In the genomic region with DNA sequence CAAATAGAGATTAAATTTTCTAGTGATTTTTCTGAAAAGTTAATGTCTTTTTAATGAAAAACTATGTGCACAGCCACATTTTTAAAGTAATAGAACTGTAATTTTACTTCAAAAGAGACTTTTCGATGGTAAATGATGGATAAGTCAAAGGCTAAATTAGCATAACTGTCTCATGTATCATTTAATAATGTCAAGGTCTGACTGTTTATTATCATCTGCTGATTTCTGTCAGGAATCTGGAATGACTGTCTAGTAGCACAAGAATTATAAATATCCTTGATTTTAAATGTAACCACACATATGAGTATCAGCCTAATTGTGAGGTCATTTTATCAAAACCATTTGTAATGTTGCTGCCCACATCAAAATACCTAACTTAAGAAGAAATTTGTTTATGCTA, we compare ENCODE assay signal across 29 cellular contexts.
A peak's percentile ranks its signal among the peaks of the same experiment; 100 is the strongest.
DNase-seq lines count a peak whose midpoint lies in the region; ATAC-seq and TF ChIP-seq lines count a peak whose summit lies in the region.
"Had no signal": no experiment of that assay in that cellular context is flagged by ENCODE, and none has a peak within 500 bp of the region (broad histone marks: within the 10 kb centered on the region; RNA-seq: fewer than 3 reads in every experiment).

No MANE protein-coding gene starts in this region.

- H3K9ac ChIP-seq in neural cell (ENCODE audit: low read length): no peak overlapping the region
- no peak overlapping the region for H3K9ac ChIP-seq in colonic mucosa (ENCODE audit: low read depth in 2 of 2, low read length in 2 of 2)
- H3K9ac ChIP-seq: BLaER1; BLaER1 treated with 17β-estradiol and CSF1 and Interleukin-3, amounts not matched to agents 10 nM and 100 nM had no signal

- H3K4me2 ChIP-seq in neural cell (ENCODE audit: low read length): no peak overlapping the region
- H3K4me2 ChIP-seq: A549; BLaER1; BLaER1 treated with 17β-estradiol and CSF1 and Interleukin-3, amounts not matched to agents 10 nM and 100 nM had no signal

- H3K79me2 ChIP-seq in neural cell (replicated peaks; ENCODE audit: insufficient read depth, low read length): no peaks in the 10 kb centered on the region

- no peaks in the 10 kb centered on the region for H3K36me3 ChIP-seq in neural cell (ENCODE audit: insufficient read depth, low read length)
- H3K36me3 ChIP-seq in colonic mucosa: no peaks in the 10 kb centered on the region
- H3K36me3 ChIP-seq: BE2C; BLaER1; BLaER1 treated with 17β-estradiol and CSF1 and Interleukin-3, amounts not matched to agents 10 nM and 100 nM had no signal

- H3K27ac ChIP-seq in neural cell (ENCODE audit: low read length) (no peak overlapping the region), colonic mucosa (no peak overlapping the region)
- H3K27ac ChIP-seq: 22Rv1; A549; BLaER1; BLaER1 treated with 17β-estradiol and CSF1 and Interleukin-3, amounts not matched to agents 10 nM and 100 nM; C4-2B had no signal

- no peak for ATAC-seq in activated CD4-positive, CD25-positive, alpha-beta regulatory T cell treated with anti-CD3 and anti-CD28 coated beads, Interleukin-2, amount 50 U/mL, for 24 hours
- ATAC-seq: A549; CD8-positive, alpha-beta T cell had no signal

- no peak overlapping the region for H2AFZ ChIP-seq in neural cell (ENCODE audit: low read depth, low read length)

- DNase-seq in SK-N-DZ (ENCODE audit: low spot score): peak; percentile 45
- DNase-seq in colonic mucosa: no peak
- DNase-seq: 8988T; ACHN; AML-193; BE2C; C1 segment of cervical spinal cord; Caco-2; Calu3; CD4-positive, alpha-beta memory T cell; CD4-positive, alpha-beta T cell; CD4-positive, CD25-positive, alpha-beta regulatory T cell; CD8-positive, alpha-beta memory T cell; CD8-positive, alpha-beta T cell; COR-L47; DMS 273 treated with DMSO at 0.1 percent for 48 hours; DMS153; DMS53; DMS79; DMS79 treated with DMSO at 0.1 percent for 48 hours; DND-41; EL had no signal

- no peak for TF ChIP-seq RAD21 in neural cell (conservative IDR thresholded peaks at IDR 0.05)

- no peaks in the 10 kb centered on the region for H3K27me3 ChIP-seq in neural cell (ENCODE audit: insufficient read depth, low read depth, low read length)
- no peaks in the 10 kb centered on the region for H3K27me3 ChIP-seq in colonic mucosa
- H3K27me3 ChIP-seq: BE2C; BLaER1; BLaER1 treated with 17β-estradiol and CSF1 and Interleukin-3, amounts not matched to agents 10 nM and 100 nM had no signal

- intact Hi-C loops in colonic mucosa (cut with DNase I): no loop called here

- H3K4me1 ChIP-seq in colonic mucosa: no peaks in the 10 kb centered on the region
- H3K4me1 ChIP-seq: A549, BLaER1, Caco-2 had no signal

- no peaks in the 10 kb centered on the region for H3K9me3 ChIP-seq in neural cell (ENCODE audit: low read length)
- no peaks in the 10 kb centered on the region for H3K9me3 ChIP-seq in colonic mucosa
- H3K9me3 ChIP-seq: A549; BE2C; BLaER1; BLaER1 treated with 17β-estradiol and CSF1 and Interleukin-3, amounts not matched to agents 10 nM and 100 nM; Caco-2 had no signal

- H4K20me1 ChIP-seq in neural cell (ENCODE audit: insufficient read depth): no peaks in the 10 kb centered on the region
- H4K20me1 ChIP-seq: BLaER1; BLaER1 treated with 17β-estradiol and CSF1 and Interleukin-3, amounts not matched to agents 10 nM and 100 nM had no signal

- peak; percentile 97 for TF ChIP-seq EP300 in neural cell (conservative IDR thresholded peaks at IDR 0.05; ENCODE audit: poor library complexity, severe bottlenecking)

- H3K4me3 ChIP-seq in neural cell (ENCODE audit: low read length) (no peak overlapping the region), colonic mucosa (no peak overlapping the region)
- H3K4me3 ChIP-seq: A549; BLaER1; BLaER1 treated with 17β-estradiol and CSF1 and Interleukin-3, amounts not matched to agents 10 nM and 100 nM had no signal

- no peaks in the 10 kb centered on the region for H3F3A ChIP-seq in neural cell (ENCODE audit: insufficient read depth, low read length, poor library complexity, severe bottlenecking)

- H3K9me2 ChIP-seq in neural cell (ENCODE audit: insufficient read depth, low read length): no peaks in the 10 kb centered on the region

- TF ChIP-seq CTCF in neural cell (IDR thresholded peaks at IDR 0.05; ENCODE audit: poor library complexity, severe bottlenecking): no peak
- no peak for TF ChIP-seq CTCF in colonic mucosa (IDR thresholded peaks at IDR 0.05)

TF ChIP-seq in neural cell, 6 proteins besides CTCF, POLR2A, EP300 and RAD21:
- peak; percentile 73 for TF ChIP-seq POLR2AphosphoS5 (IDR thresholded peaks at IDR 0.05)
- TF ChIP-seq, protein P1, sequence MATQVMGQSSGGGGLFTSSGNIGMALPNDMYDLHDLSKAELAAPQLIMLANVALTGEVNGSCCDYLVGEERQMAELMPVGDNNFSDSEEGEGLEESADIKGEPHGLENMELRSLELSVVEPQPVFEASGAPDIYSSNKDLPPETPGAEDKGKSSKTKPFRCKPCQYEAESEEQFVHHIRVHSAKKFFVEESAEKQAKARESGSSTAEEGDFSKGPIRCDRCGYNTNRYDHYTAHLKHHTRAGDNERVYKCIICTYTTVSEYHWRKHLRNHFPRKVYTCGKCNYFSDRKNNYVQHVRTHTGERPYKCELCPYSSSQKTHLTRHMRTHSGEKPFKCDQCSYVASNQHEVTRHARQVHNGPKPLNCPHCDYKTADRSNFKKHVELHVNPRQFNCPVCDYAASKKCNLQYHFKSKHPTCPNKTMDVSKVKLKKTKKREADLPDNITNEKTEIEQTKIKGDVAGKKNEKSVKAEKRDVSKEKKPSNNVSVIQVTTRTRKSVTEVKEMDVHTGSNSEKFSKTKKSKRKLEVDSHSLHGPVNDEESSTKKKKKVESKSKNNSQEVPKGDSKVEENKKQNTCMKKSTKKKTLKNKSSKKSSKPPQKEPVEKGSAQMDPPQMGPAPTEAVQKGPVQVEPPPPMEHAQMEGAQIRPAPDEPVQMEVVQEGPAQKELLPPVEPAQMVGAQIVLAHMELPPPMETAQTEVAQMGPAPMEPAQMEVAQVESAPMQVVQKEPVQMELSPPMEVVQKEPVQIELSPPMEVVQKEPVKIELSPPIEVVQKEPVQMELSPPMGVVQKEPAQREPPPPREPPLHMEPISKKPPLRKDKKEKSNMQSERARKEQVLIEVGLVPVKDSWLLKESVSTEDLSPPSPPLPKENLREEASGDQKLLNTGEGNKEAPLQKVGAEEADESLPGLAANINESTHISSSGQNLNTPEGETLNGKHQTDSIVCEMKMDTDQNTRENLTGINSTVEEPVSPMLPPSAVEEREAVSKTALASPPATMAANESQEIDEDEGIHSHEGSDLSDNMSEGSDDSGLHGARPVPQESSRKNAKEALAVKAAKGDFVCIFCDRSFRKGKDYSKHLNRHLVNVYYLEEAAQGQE (IDR thresholded peaks at IDR 0.05; ENCODE audit: borderline replicate concordance): peak; percentile 93
- no peak for TF ChIP-seq TAF1 (IDR thresholded peaks at IDR 0.05; ENCODE audit: low read depth)
- TF ChIP-seq MXI1 (conservative IDR thresholded peaks at IDR 0.05; ENCODE audit: poor library complexity, severe bottlenecking): no peak
- no peak for TF ChIP-seq EZH2 (IDR thresholded peaks at IDR 0.05; ENCODE audit: borderline replicate concordance, insufficient read depth, low read length, poor library complexity, severe bottlenecking)
- TF ChIP-seq SMC3 (conservative IDR thresholded peaks at IDR 0.05; ENCODE audit: poor library complexity): no peak
